8 cellular contexts compared by ENCODE assay signal in genomic region chr2:199911877-199912161, GRCh38. TPM values are rescaled to one million over a fixed set of nuclear protein-coding genes. Genes with fewer than 3 reads are reported as not detected.
DNase-seq lines count a peak whose midpoint lies in the region; ATAC-seq and TF ChIP-seq lines count a peak whose summit lies in the region.

No MANE protein-coding gene starts in this region.

- TF ChIP-seq CTCF in GM12865 (IDR thresholded peaks at IDR 0.05; ENCODE audit: insufficient read depth, low read depth, low read length, missing control alignments) (no peak), gastroesophageal sphincter (IDR thresholded peaks at IDR 0.05) (no peak), sigmoid colon (IDR thresholded peaks at IDR 0.05) (no peak)

- H3K27ac ChIP-seq in gastroesophageal sphincter (peak overlapping the region; percentile 95 to 99 (median 98)), sigmoid colon (peak overlapping the region; percentile 95 to 99 (median 98))

- ATAC-seq in T-helper 17 cell (no peak), gastroesophageal sphincter (no peak), HG02870 (IDR thresholded peaks at IDR 0.05; ENCODE audit: unreplicated experiment) (no peak), GM21447 (IDR thresholded peaks at IDR 0.05; ENCODE audit: unreplicated experiment) (no peak)

- H3K9me3 ChIP-seq in T-helper 17 cell (ENCODE audit: control insufficient read depth, low read length, poor library complexity, severe bottlenecking) (no peaks in the 10 kb centered on the region), gastroesophageal sphincter (no peaks in the 10 kb centered on the region), sigmoid colon (no peaks in the 10 kb centered on the region)

- TF ChIP-seq POLR2A in gastroesophageal sphincter (IDR thresholded peaks at IDR 0.05) (no peak), sigmoid colon (IDR thresholded peaks at IDR 0.05) (no peak)

- DNase-seq in GM12865 (ENCODE audit: low read depth) (no peak), T-helper 17 cell (no peak), sigmoid colon (no peak), NCI-H1694 treated with DMSO at 0.1 percent for 48 hours (lab: John Stamatoyannopoulos, UW) (no peak), D341Med (ENCODE audit: low spot score) (no peak)

- intact Hi-C loops in sigmoid colon (cut with DNase I) = loop anchor here (1.0 kb wide), 2 partner anchors 43 to 61 kb away; partner anchors contain the start of genes FTCDNL1, MAIP1 and TYW5

- H3K27ac Mint-ChIP-seq in T-helper 17 cell = peak overlapping the region; percentile 98

- 0% methylated on average over 4 to 12 of the region's 13 CpGs for WGBS in gastroesophageal sphincter (ENCODE audit: low coverage in 1 of 2), 2 donors
- 1% methylated on average over 13 of the region's 13 CpGs for WGBS in sigmoid colon, 2 donors

- peaks cover 9% of the 10 kb centered on the region for H3K27me3 Mint-ChIP-seq in T-helper 17 cell

- peak overlapping the region; percentile 100 for H3K4me3 Mint-ChIP-seq in T-helper 17 cell

- H3K27me3 ChIP-seq in gastroesophageal sphincter = no peaks in the 10 kb centered on the region
- H3K27me3 ChIP-seq in sigmoid colon = no peaks in the 10 kb centered on the region

- TF ChIP-seq EP300 in gastroesophageal sphincter (IDR thresholded peaks at IDR 0.05) = no peak
- no peak for TF ChIP-seq EP300 in sigmoid colon (IDR thresholded peaks at IDR 0.05)

- peak overlapping the region; percentile 99 for H3K4me3 ChIP-seq in GM12865 (ENCODE audit: low read depth, low read length)
- H3K4me3 ChIP-seq in gastroesophageal sphincter = peak overlapping the region; percentile 89 to 96
- H3K4me3 ChIP-seq in sigmoid colon = peak overlapping the region; percentile 75 to 95 (median 78)

- H3K36me3 ChIP-seq in gastroesophageal sphincter (peaks cover 0 to 10% of the 10 kb centered on the region in 2 donors), sigmoid colon (no peaks in the 10 kb centered on the region)

- peaks cover 30% of the 10 kb centered on the region for H3K4me1 Mint-ChIP-seq in T-helper 17 cell

- H3K4me1 ChIP-seq in gastroesophageal sphincter (peaks cover 4 to 35% (median 15%) of the 10 kb centered on the region in 3 donors), sigmoid colon (peaks cover 0 to 29% (median 14%) of the 10 kb centered on the region in 4 donors)

- H3K36me3 Mint-ChIP-seq in T-helper 17 cell (ENCODE audit: low read depth) = peaks cover 4% of the 10 kb centered on the region

RNA-seq across cellular contexts. Expression of gene C2orf69, which starts 0.7 kb away (rescaled TPM):
- 10 to 100 TPM; 13.5 to 18.0 TPM for total RNA-seq in T-helper 17 cell
- total RNA-seq in gastroesophageal sphincter = 10 to 100 TPM; 10.9 to 13.6 (median 12.5) TPM
- 10 to 100 TPM in 3 of 4 donors, 1 to 10 TPM in 1; 9.6 to 13.6 (median 10.7) TPM for total RNA-seq in sigmoid colon
- 10 to 100 TPM in 2 of 3 donors, 1 to 10 TPM in 1; 7.2 to 12.5 (median 11.4) TPM for polyA plus RNA-seq in sigmoid colon

RNA-seq across cellular contexts. Expression of gene TYW5, which starts 43.5 kb away (rescaled TPM):
- total RNA-seq in T-helper 17 cell (10 to 100 TPM in 1 of 2 donors, 1 to 10 TPM in 1; 9.4 to 15.7 TPM), gastroesophageal sphincter (10 to 100 TPM in 1 of 4 donors, 1 to 10 TPM in 3; 5.7 to 11.7 (median 6.3) TPM), sigmoid colon (1 to 10 TPM; 6.1 to 8.0 (median 6.6) TPM)
- polyA plus RNA-seq in sigmoid colon = 1 to 10 TPM; 2.4 to 4.6 (median 4.2) TPM

RNA-seq across cellular contexts. Expression of gene MAIP1, which starts 43.6 kb away (rescaled TPM):
- total RNA-seq in T-helper 17 cell (10 to 100 TPM; 19.8 to 29.4 TPM), gastroesophageal sphincter (10 to 100 TPM; 15.5 to 19.4 (median 18.0) TPM), sigmoid colon (10 to 100 TPM; 13.3 to 20.3 (median 17.5) TPM)
- 10 to 100 TPM; 20.4 to 54.1 (median 20.4) TPM for polyA plus RNA-seq in sigmoid colon
